ENCODE assay signal across 23 cellular contexts in genomic region chr14:101657372-101657771, GRCh38.
"Had no signal": no experiment of that assay in that cellular context is flagged by ENCODE, and none has a peak within 500 bp of the region (broad histone marks: within the 10 kb centered on the region; RNA-seq: fewer than 3 reads in every experiment).

No MANE protein-coding gene starts in this region.

- H3K9me3 ChIP-seq: colonic mucosa, esophagus muscularis mucosa, gastroesophageal sphincter, heart left ventricle, left lung, lower lobe of right lung had no signal

- ATAC-seq: effector memory CD8-positive, alpha-beta T cell; foreskin keratinocyte; gastroesophageal sphincter; heart left ventricle; left lung; left ventricle myocardium superior; lower lobe of right lung had no signal

- H3K4me3 ChIP-seq: colonic mucosa, esophagus muscularis mucosa, gastroesophageal sphincter, heart left ventricle, hepatocyte, left lung, lower lobe of right lung had no signal

- H3K4me2 ChIP-seq: hepatocyte had no signal

- FAIRE-seq: endometrium, frontal cortex, kidney had no signal

- H3K4me1 ChIP-seq: colonic mucosa, esophagus muscularis mucosa, foreskin keratinocyte, gastroesophageal sphincter, heart left ventricle, left lung, lower lobe of right lung had no signal

- H3K36me3 ChIP-seq: colonic mucosa, esophagus muscularis mucosa, gastroesophageal sphincter, heart left ventricle, left lung, lower lobe of right lung had no signal

- H2AFZ ChIP-seq: hepatocyte had no signal

- H3K27ac ChIP-seq: colonic mucosa, esophagus muscularis mucosa, foreskin keratinocyte, gastroesophageal sphincter, heart left ventricle, hepatocyte, left lung, lower lobe of right lung had no signal

- H3K27me3 ChIP-seq: colonic mucosa had no signal

- H3K79me2 ChIP-seq: hepatocyte had no signal

- DNase-seq: colonic mucosa; cortex of kidney; effector CD8-positive, alpha-beta T cell; effector memory CD8-positive, alpha-beta T cell; endodermal cell; foreskin keratinocyte; heart left ventricle; hypothalamus; immature natural killer cell; islet precursor cell; kidney; kidney glomerular epithelial cell; left lung; left ventricle myocardium superior; lower lobe of right lung; mesendoderm; midbrain; naive B cell had no signal
